In genomic region chr17:29138991-29139682, GRCh38 we compare ENCODE assay signal across 8 cellular contexts. TPM values are rescaled to one million over a fixed set of nuclear protein-coding genes. Genes with fewer than 3 reads are reported as not detected.
A peak's percentile ranks its signal among the peaks of the same experiment; 100 is the strongest.
DNase-seq lines count a peak whose midpoint lies in the region; ATAC-seq, FAIRE-seq and TF ChIP-seq lines count a peak whose summit lies in the region.

No MANE protein-coding gene starts in this region.

- no peaks in the 10 kb centered on the region for H4K20me1 ChIP-seq in DND-41 (ENCODE audit: insufficient read depth, low read length)
- H4K20me1 ChIP-seq in keratinocyte (ENCODE audit: control insufficient read depth, extremely low read depth, insufficient read depth, low read length), result peaks cover 16% of the 10 kb centered on the region

- peak overlapping the region; percentile 80 for H2AFZ ChIP-seq in DND-41 (ENCODE audit: low read depth, low read length)
- H2AFZ ChIP-seq in keratinocyte (ENCODE audit: control insufficient read depth, low read length), result no peak overlapping the region

- H3K9me3 ChIP-seq in DND-41 (ENCODE audit: insufficient read depth, low read length, severe bottlenecking), result no peaks in the 10 kb centered on the region
- no peaks in the 10 kb centered on the region for H3K9me3 ChIP-seq in keratinocyte (ENCODE audit: control insufficient read depth, low read depth, low read length)
- no peaks in the 10 kb centered on the region for H3K9me3 ChIP-seq in subcutaneous abdominal adipose tissue (ENCODE audit: control insufficient read depth in 5 of 5, low read length in 5 of 5)

- peaks cover 24% of the 10 kb centered on the region for H3K36me3 ChIP-seq in DND-41 (ENCODE audit: insufficient read depth, low read length)
- peaks cover 11 to 22% of the 10 kb centered on the region in 2 experiments for H3K36me3 ChIP-seq in keratinocyte (ENCODE audit: control insufficient read depth in 2 of 2, extremely low read depth in 1 of 2, insufficient read depth in 2 of 2, low read length in 2 of 2)
- peaks cover 0 to 5% (median 0%) of the 10 kb centered on the region in 5 donors for H3K36me3 ChIP-seq in subcutaneous abdominal adipose tissue (ENCODE audit: control insufficient read depth in 5 of 5, insufficient read depth in 5 of 5, low read length in 5 of 5)
- no peaks in the 10 kb centered on the region for H3K36me3 ChIP-seq in brain microvascular endothelial cell (replicated peaks)

- in situ Hi-C loops in brain microvascular endothelial cell (cut with HindIII; ENCODE audit: low pct_ligation_motif_present, low sequenced_read_pairs), result no loop called here

- dilution Hi-C loops in keratinocyte (cut with MboI; ENCODE audit: extremely low pct_ligation_motif_present, low sequenced_read_pairs), result no loop called here

- TF ChIP-seq CTCF in DND-41 (IDR thresholded peaks at IDR 0.05; ENCODE audit: borderline replicate concordance, extremely low read depth, low read length, poor library complexity, severe bottlenecking), result no peak
- no peak for TF ChIP-seq CTCF in keratinocyte (optimal IDR thresholded peaks at IDR 0.05 in 1 of 3, IDR thresholded peaks at IDR 0.05 in 1 of 3, conservative IDR thresholded peaks at IDR 0.05 in 1 of 3; ENCODE audit: extremely low read depth in 1 of 3, insufficient read depth in 2 of 3, low read length in 3 of 3)
- no peak for TF ChIP-seq CTCF in brain microvascular endothelial cell (IDR thresholded peaks at IDR 0.05; ENCODE audit: low read depth, low read length, missing control alignments)

- peak overlapping the region; percentile 50 to 76 for H3K4me3 ChIP-seq in DND-41 (ENCODE audit: low read depth in 1 of 2, low read length in 2 of 2)
- no peak overlapping the region for H3K4me3 ChIP-seq in keratinocyte (ENCODE audit: control insufficient read depth in 2 of 3, extremely low read depth in 1 of 3, insufficient read depth in 2 of 3, low read depth in 1 of 3, low read length in 3 of 3)
- peak overlapping the region in 4 of 5 donors; percentile 60 to 73 (median 68) for H3K4me3 ChIP-seq in subcutaneous abdominal adipose tissue (ENCODE audit: low read depth in 1 of 5, low read length in 5 of 5)
- no peak overlapping the region for H3K4me3 ChIP-seq in brain microvascular endothelial cell (ENCODE audit: low read depth, low read length)

- H3K4me1 ChIP-seq in DND-41 (ENCODE audit: insufficient read depth, low read length), result peaks cover 58% of the 10 kb centered on the region
- H3K4me1 ChIP-seq in keratinocyte (ENCODE audit: control insufficient read depth, extremely low read depth, insufficient read depth, low read length), result peaks cover 53% of the 10 kb centered on the region
- H3K4me1 ChIP-seq in subcutaneous abdominal adipose tissue (ENCODE audit: control insufficient read depth in 5 of 5, insufficient read depth in 5 of 5, low read length in 5 of 5), result peaks cover 9 to 48% (median 43%) of the 10 kb centered on the region in 5 donors

- H3K27ac ChIP-seq in DND-41 (ENCODE audit: low read length) (peak overlapping the region; percentile 99), keratinocyte (ENCODE audit: control insufficient read depth, insufficient read depth, low read length) (peak overlapping the region; percentile 27), subcutaneous abdominal adipose tissue (ENCODE audit: low read depth, low read length) (no peak overlapping the region), brain microvascular endothelial cell (no peak overlapping the region)

- peaks cover 13% of the 10 kb centered on the region for H3K9me1 ChIP-seq in keratinocyte (ENCODE audit: control insufficient read depth, extremely low read depth, insufficient read depth, low read length)

- FAIRE-seq in keratinocyte (lab: Jason Lieb, UNC) (no peak), frontal cortex (lab: Jason Lieb, UNC) (no peak)

- H3K27me3 ChIP-seq in DND-41 (ENCODE audit: insufficient read depth, low read length, poor library complexity) (no peaks in the 10 kb centered on the region), keratinocyte (ENCODE audit: control insufficient read depth, extremely low read depth, insufficient read depth, low read length) (no peaks in the 10 kb centered on the region), subcutaneous abdominal adipose tissue (ENCODE audit: control insufficient read depth in 5 of 5, insufficient read depth in 4 of 5, low read length in 5 of 5) (no peaks in the 10 kb centered on the region), brain microvascular endothelial cell (replicated peaks) (no peaks in the 10 kb centered on the region)

- H3K79me2 ChIP-seq in DND-41 (ENCODE audit: insufficient read depth, low read length), result peaks cover 71% of the 10 kb centered on the region
- peaks cover 80% of the 10 kb centered on the region for H3K79me2 ChIP-seq in keratinocyte (ENCODE audit: control insufficient read depth, insufficient read depth, low read length)

- DNase-seq in DND-41, result peak; percentile 82
- peak; percentile 21 for DNase-seq in activated effector memory CD4-positive, alpha-beta T cell treated with Interleukin-2 at 50 U/mL for 16 hours
- DNase-seq in keratinocyte (ENCODE audit: low read depth, low spot score), result no peak
- DNase-seq in retina, result no peak
- DNase-seq in frontal cortex (ENCODE audit: low spot score in 2 of 2), result no peak
- DNase-seq in brain microvascular endothelial cell, result no peak

- ATAC-seq in DND-41 (ENCODE audit: insufficient read depth, low read depth) (peak; percentile 56), HG03354 (IDR thresholded peaks at IDR 0.05; ENCODE audit: poor library complexity, severe bottlenecking, unreplicated experiment) (peak; percentile 36)

- H3K4me2 ChIP-seq in DND-41 (ENCODE audit: insufficient read depth, low read length) (peak overlapping the region; percentile 83), keratinocyte (ENCODE audit: control insufficient read depth, extremely low read depth, insufficient read depth, low read depth, low read length) (peak overlapping the region; percentile 70)

- peak overlapping the region; percentile 88 for H3K9ac ChIP-seq in DND-41 (ENCODE audit: low read depth, low read length)
- H3K9ac ChIP-seq in keratinocyte (ENCODE audit: control insufficient read depth, extremely low read depth, insufficient read depth, low read length), result peak overlapping the region; percentile 44
- peak overlapping the region in 2 of 5 donors; percentile 15 to 39 for H3K9ac ChIP-seq in subcutaneous abdominal adipose tissue (ENCODE audit: low read length in 5 of 5)

RNA-seq across cellular contexts. Expression of gene MYO18A, which starts 41.1 kb away (rescaled TPM):
- 18.4 to 26.6 TPM (median 20.0 TPM) in 3 replicates for polyA plus RNA-seq in keratinocyte
- polyA plus RNA-seq in keratinocyte (2011; ENCODE audit: low read depth), result 132 TPM
- 13.5 and 22.0 TPM in 2 replicates for polyA plus RNA-seq in keratinocyte (2011; cell fraction: cytosol; rRNA removed)
- polyA plus RNA-seq in keratinocyte (2011; cell fraction: nucleus; rRNA removed), result 129 and 141 TPM in 2 replicates
- polyA plus RNA-seq in keratinocyte (2012; ENCODE audit: low replicate concordance), result 70.9 and 78.4 TPM in 2 replicates
- polyA minus RNA-seq in keratinocyte, result 43.5 to 142 TPM (median 64.0 TPM) in 3 replicates
- 32.6 TPM for polyA minus RNA-seq in keratinocyte (2011; cell fraction: cytosol; rRNA and poly(A)+ RNA removed)
- polyA minus RNA-seq in keratinocyte (2011; cell fraction: nucleus; rRNA and poly(A)+ RNA removed), result 71.2 and 113 TPM in 2 replicates
- total RNA-seq in frontal cortex, result 57.9 TPM

Comparison
In these comparisons a context has a peak if more than half of its experiments do, and no peak if none do; other contexts are left out.
1. DNase-seq: peak in DND-41 (single experiment) and activated effector memory CD4-positive, alpha-beta T cell treated with Interleukin-2 at 50 U/mL for 16 hours (single experiment); none in keratinocyte (single experiment), retina (single experiment), frontal cortex (0 of 2) and brain microvascular endothelial cell (single experiment).
2. H3K27ac ChIP-seq: peak in DND-41 (single experiment) and keratinocyte (single experiment); none in subcutaneous abdominal adipose tissue (single experiment) and brain microvascular endothelial cell (single experiment).
3. H3K4me3 ChIP-seq: peak in DND-41 (2 of 2) and subcutaneous abdominal adipose tissue (4 of 5); none in keratinocyte (0 of 3) and brain microvascular endothelial cell (single experiment).